In the genomic region with DNA sequence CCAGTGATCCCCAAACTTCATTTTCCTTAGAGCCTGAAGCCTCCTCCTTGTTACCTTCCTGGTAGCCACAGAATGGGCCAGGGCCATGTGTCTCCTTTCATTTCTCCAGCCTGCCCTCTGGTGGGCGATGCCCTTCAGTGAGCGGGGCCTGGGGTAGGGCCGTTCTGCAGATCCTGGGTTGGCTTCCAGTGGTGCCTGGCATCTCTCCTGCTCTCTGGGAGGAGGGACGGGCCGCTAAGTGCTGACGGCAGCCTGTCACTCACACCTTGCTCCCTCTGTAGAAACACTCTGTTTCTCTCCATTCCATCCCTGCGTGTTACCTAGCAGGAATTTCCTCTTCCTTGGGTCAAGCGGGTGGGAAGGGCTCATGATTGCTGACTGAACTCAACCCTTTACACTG, we compare ENCODE assay signal across 8 cellular contexts.
DNase-seq lines count a peak whose midpoint lies in the region; ATAC-seq and TF ChIP-seq lines count a peak whose summit lies in the region.

No MANE protein-coding gene starts in this region.

- no peak for ATAC-seq in GM19324 (IDR thresholded peaks at IDR 0.05; ENCODE audit: low FRiP score, unreplicated experiment)

- no peak overlapping the region for H2BK15ac ChIP-seq in neuronal stem cell (ENCODE audit: low read length)

- H2BK12ac ChIP-seq in neuronal stem cell (ENCODE audit: low read length) = no peak overlapping the region

- H3K27ac ChIP-seq in neuronal stem cell (replicated peaks; ENCODE audit: low read length) = no peak overlapping the region
- no peak overlapping the region for H3K27ac ChIP-seq in CD8-positive, alpha-beta memory T cell (ENCODE audit: low read depth, low read length)

- no peak overlapping the region for H4K91ac ChIP-seq in neuronal stem cell (ENCODE audit: low read depth, low read length, poor library complexity)

- peaks cover 0 to 3% of the 10 kb centered on the region in 2 donors for H3K4me1 ChIP-seq in neuronal stem cell (ENCODE audit: control insufficient read depth in 2 of 2, insufficient read depth in 1 of 2, low read depth in 1 of 2, low read length in 2 of 2)
- no peaks in the 10 kb centered on the region for H3K4me1 ChIP-seq in CD8-positive, alpha-beta memory T cell (ENCODE audit: insufficient read depth, low read length)

- H3K4me2 ChIP-seq in neuronal stem cell (ENCODE audit: insufficient read depth, low read length, poor library complexity, severe bottlenecking) = no peak overlapping the region

- H2AFZ ChIP-seq in neuronal stem cell (ENCODE audit: low read length) = peak overlapping the region; percentile 75

- H3K18ac ChIP-seq in neuronal stem cell (ENCODE audit: low read length) = no peak overlapping the region

- H3K9me3 ChIP-seq in neuronal stem cell (replicated peaks in 1 of 2; ENCODE audit: control insufficient read depth in 2 of 2, insufficient read depth in 1 of 2, low read depth in 1 of 2, low read length in 2 of 2) = no peaks in the 10 kb centered on the region
- H3K9me3 ChIP-seq in CD8-positive, alpha-beta memory T cell (ENCODE audit: low read length) = no peaks in the 10 kb centered on the region

- H2AK5ac ChIP-seq in neuronal stem cell (ENCODE audit: low read depth, low read length) = no peak overlapping the region

- no peak overlapping the region for H3K4ac ChIP-seq in neuronal stem cell (ENCODE audit: low read length)

- TF ChIP-seq CTCF in AG04449 (IDR thresholded peaks at IDR 0.05; ENCODE audit: insufficient read depth, low read length, missing control alignments) (peak; percentile 87), GM10266 (IDR thresholded peaks at IDR 0.05; ENCODE audit: control insufficient read depth, insufficient read depth, low read depth, missing control alignments) (peak; percentile 53), fibroblast of villous mesenchyme (IDR thresholded peaks at IDR 0.05; ENCODE audit: insufficient read depth, low read depth, low read length) (peak; percentile 84)

- no peaks in the 10 kb centered on the region for H3K36me3 ChIP-seq in neuronal stem cell (replicated peaks in 1 of 2; ENCODE audit: control insufficient read depth in 2 of 2, insufficient read depth in 2 of 2, low read length in 2 of 2)
- no peaks in the 10 kb centered on the region for H3K36me3 ChIP-seq in CD8-positive, alpha-beta memory T cell (ENCODE audit: insufficient read depth, low read length)

- H3K27me3 Mint-ChIP-seq in CD8-positive, alpha-beta memory T cell = peaks cover 16 to 66% of the 10 kb centered on the region in 2 donors

- no peak overlapping the region for H3K23ac ChIP-seq in neuronal stem cell (ENCODE audit: low read depth, low read length, poor library complexity)

- H3K4me3 ChIP-seq in AG04449 (ENCODE audit: low read depth, low read length) (peak overlapping the region; percentile 24), fibroblast of villous mesenchyme (ENCODE audit: low read depth, low read length) (no peak overlapping the region), neuronal stem cell (ENCODE audit: low read length in 2 of 2) (no peak overlapping the region)
- H3K4me3 ChIP-seq in CD8-positive, alpha-beta memory T cell (ENCODE audit: low read length) = no peak overlapping the region

- H3K9me3 Mint-ChIP-seq in CD8-positive, alpha-beta memory T cell = peaks cover 0 to 9% (median 3%) of the 10 kb centered on the region in 5 donors

- H4K8ac ChIP-seq in neuronal stem cell (ENCODE audit: low read depth, low read length) = no peak overlapping the region

- POLR2A ChIA-PET in AG04449 (lab: Yijun Ruan, JAX) = interaction anchor here (1.4 to 1.7 kb wide), 2 partner anchors 20 to 41 kb away, joined by 5 to 11 read pairs; no protein-coding TSS in a partner anchor
- POLR2A ChIA-PET in CD8-positive, alpha-beta memory T cell (lab: Charles Lee) = no interaction called here

- WGBS in neuronal stem cell (ENCODE audit: extremely low coverage in 2 of 2, insufficient read length in 2 of 2, insufficient replicate concordance in 1 of 2), 2 donors = no CpG with 5 or more reads among the region's 8 CpGs

- H3K4me3 Mint-ChIP-seq in CD8-positive, alpha-beta memory T cell = no peak overlapping the region

- no peak overlapping the region for H2BK120ac ChIP-seq in neuronal stem cell (ENCODE audit: low read depth, low read length)

- H2BK5ac ChIP-seq in neuronal stem cell (ENCODE audit: low read length) = no peak overlapping the region

- H3K9ac ChIP-seq in neuronal stem cell (ENCODE audit: low read depth, low read length, poor library complexity) = no peak overlapping the region

- H3K27ac Mint-ChIP-seq in CD8-positive, alpha-beta memory T cell = no peak overlapping the region

- CTCF ChIA-PET in AG04449 (lab: Yijun Ruan, JAX) = interaction anchor here (0.7 to 6.3 kb wide), 29 partner anchors 8 to 299 kb away, joined by 3 to 71 read pairs (median 5); no protein-coding TSS in a partner anchor
- CTCF ChIA-PET in CD8-positive, alpha-beta memory T cell (lab: Charles Lee) = no interaction called here

- no peaks in the 10 kb centered on the region for H3K4me1 Mint-ChIP-seq in CD8-positive, alpha-beta memory T cell

- H3K79me1 ChIP-seq in neuronal stem cell (ENCODE audit: low read depth, low read length) = no peaks in the 10 kb centered on the region

- H3K27me3 ChIP-seq in neuronal stem cell (ENCODE audit: control insufficient read depth in 3 of 3, insufficient read depth in 3 of 3, low read depth in 1 of 3, low read length in 3 of 3) = peaks cover 0 to 7% (median 0%) of the 10 kb centered on the region in 3 experiments
- H3K27me3 ChIP-seq in CD8-positive, alpha-beta memory T cell (ENCODE audit: insufficient read depth, low read length, poor library complexity, severe bottlenecking) = peaks cover 4% of the 10 kb centered on the region

- no peak overlapping the region for H3K14ac ChIP-seq in neuronal stem cell (ENCODE audit: low read length)

- no peaks in the 10 kb centered on the region for H3K36me3 Mint-ChIP-seq in CD8-positive, alpha-beta memory T cell

- DNase-seq in AG04449 (ENCODE audit: low read depth, low spot score) = no peak
- DNase-seq in GM10266 (ENCODE audit: extremely low spot score) = peak; percentile 38
- peak; percentile 67 for DNase-seq in NCI-H2029 (lab: John Stamatoyannopoulos, UW)
- DNase-seq in UCSD-AML1 (lab: John Stamatoyannopoulos, UW; ENCODE audit: unreplicated experiment) = peak; percentile 81
- peak; percentile 69 for DNase-seq in fibroblast of villous mesenchyme (ENCODE audit: low read depth)
- DNase-seq in neuronal stem cell (ENCODE audit: low spot score) = peak; percentile 59
- no peak for DNase-seq in CD8-positive, alpha-beta memory T cell

Comparison
In these comparisons a context has a peak if more than half of its experiments do, and no peak if none do; other contexts are left out.
1. DNase-seq: peak in GM10266 (single experiment), NCI-H2029 (single experiment), UCSD-AML1 (single experiment), fibroblast of villous mesenchyme (single experiment) and neuronal stem cell (single experiment); none in AG04449 (single experiment) and CD8-positive, alpha-beta memory T cell (0 of 5).
2. Peak in every context shown above with its lines, with median percentiles within 50 percentile points of each other: CTCF ChIP-seq.